19 cellular contexts compared by ENCODE assay signal in genomic region chr9:108045851-108046250, GRCh38.
"Had no signal": no experiment of that assay in that cellular context is flagged by ENCODE, and none has a peak within 500 bp of the region (broad histone marks: within the 10 kb centered on the region; RNA-seq: fewer than 3 reads in every experiment).

No MANE protein-coding gene starts in this region.

- DNase-seq: Karpas-422, KG1, MM.1S, NCI-H1092 treated with DMSO at 0.1 percent for 48 hours, NCI-H1436, NCI-H187, NCI-H2029, NCI-H2081 treated with DMSO at 0.1 percent for 48 hours, NCI-H2171, NCI-H226, NCI-H446, NCI-H510A, NCI-H524 treated with DMSO at 0.1 percent for 48 hours, NCI-H69, NCI-H774, SHP77 treated with DMSO at 0.1 percent for 48 hours, SJCRH30 had no signal

- ATAC-seq: Right ventricle myocardium inferior had no signal

- H3K9me3 ChIP-seq: SJCRH30 had no signal

- H3K27me3 ChIP-seq: SJCRH30 had no signal

- H3K27ac ChIP-seq: RWPE1, SJCRH30 had no signal

- H3K36me3 ChIP-seq: SJCRH30 had no signal

- H3K4me3 ChIP-seq: SJCRH30 had no signal
